ENCODE assay signal across 1 cellular context in genomic region chr22:50318356-50318697, GRCh38.
A peak's percentile ranks its signal among the peaks of the same experiment; 100 is the strongest.
TF ChIP-seq lines count a peak whose summit lies in the region.

No MANE protein-coding gene starts in this region.

TF ChIP-seq in K562, 482 proteins besides CTCF, POLR2A, EP300 and RAD21:
- TF ChIP-seq, protein P1, sequence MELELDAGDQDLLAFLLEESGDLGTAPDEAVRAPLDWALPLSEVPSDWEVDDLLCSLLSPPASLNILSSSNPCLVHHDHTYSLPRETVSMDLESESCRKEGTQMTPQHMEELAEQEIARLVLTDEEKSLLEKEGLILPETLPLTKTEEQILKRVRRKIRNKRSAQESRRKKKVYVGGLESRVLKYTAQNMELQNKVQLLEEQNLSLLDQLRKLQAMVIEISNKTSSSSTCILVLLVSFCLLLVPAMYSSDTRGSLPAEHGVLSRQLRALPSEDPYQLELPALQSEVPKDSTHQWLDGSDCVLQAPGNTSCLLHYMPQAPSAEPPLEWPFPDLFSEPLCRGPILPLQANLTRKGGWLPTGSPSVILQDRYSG (tag; conservative IDR thresholded peaks at IDR 0.05; ENCODE audit: low read depth): 0 out of 2 replicates have a peak, but pooled peaks have one; percentile 37
- no peak for TF ChIP-seq SREBF2 (CRISPR knock-in tag; IDR thresholded peaks at IDR 0.05)
- no peak for TF ChIP-seq GATAD2A (IDR thresholded peaks at IDR 0.05)
- peak; percentile 46; the same call in 1 of the 2 replicates for TF ChIP-seq ZNF592 (IDR thresholded peaks at IDR 0.05)
TF ChIP-seq in K562: peak in this region for 2.
